Comparison of ENCODE assay signal across 1 cellular context in the genomic region with DNA sequence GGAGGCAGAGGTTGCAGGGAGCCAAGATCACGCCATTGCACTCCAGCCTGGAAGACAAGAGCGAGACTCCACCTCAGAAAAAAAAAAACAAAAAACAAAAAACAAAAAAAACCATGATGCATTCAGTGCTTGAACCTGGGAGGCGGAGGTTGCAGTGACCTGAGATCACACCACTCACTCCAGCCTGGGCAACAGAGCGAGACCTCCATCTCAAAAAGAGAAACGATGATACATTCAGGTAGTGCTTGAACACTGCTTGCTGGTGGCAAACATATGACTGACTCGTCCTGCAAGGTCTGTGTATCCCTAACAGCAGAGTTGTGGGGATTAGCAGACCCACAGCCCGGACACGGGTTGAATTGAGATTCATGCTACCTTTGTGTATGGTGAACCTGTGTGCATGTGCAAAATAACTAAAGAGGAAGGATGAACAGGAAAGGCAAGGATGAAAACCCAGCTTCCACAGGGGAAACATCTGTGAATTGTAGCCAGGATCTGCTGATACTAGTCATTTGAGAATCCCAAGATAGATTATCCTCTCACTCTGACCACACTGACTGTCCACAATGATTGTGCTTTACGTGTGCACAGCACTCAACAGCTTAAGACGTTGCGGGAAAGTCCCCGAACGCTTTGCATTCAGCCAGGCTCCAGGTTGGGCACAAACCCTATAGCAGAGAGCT.
TF ChIP-seq lines count a peak whose summit lies in the region.

No MANE protein-coding gene starts in this region.

TF ChIP-seq in H1, 55 proteins besides CTCF, POLR2A, EP300 and RAD21:
- TF ChIP-seq EGR1 (IDR thresholded peaks at IDR 0.05; ENCODE audit: borderline replicate concordance, low read depth, low read length): no peak
- no peak for TF ChIP-seq BRCA1 (IDR thresholded peaks at IDR 0.05; ENCODE audit: low read depth, low read length)
- TF ChIP-seq RBBP5 (IDR thresholded peaks at IDR 0.05; ENCODE audit: borderline replicate concordance, low read depth, low read length): no peak
- TF ChIP-seq RFX5 (IDR thresholded peaks at IDR 0.05; ENCODE audit: borderline replicate concordance, low read depth, low read length): no peak
- no peak for TF ChIP-seq CHD7 (IDR thresholded peaks at IDR 0.05; ENCODE audit: insufficient replicate concordance, low read length)
- TF ChIP-seq EZH2 (IDR thresholded peaks at IDR 0.05; ENCODE audit: low read depth, low read length, severe bottlenecking): no peak
- TF ChIP-seq HDAC2 (IDR thresholded peaks at IDR 0.05; ENCODE audit: borderline replicate concordance in 1 of 2, low read depth in 2 of 2, low read length in 2 of 2): no peak
- no peak for TF ChIP-seq TBP (IDR thresholded peaks at IDR 0.05; ENCODE audit: low read depth, low read length)
- TF ChIP-seq SRF (IDR thresholded peaks at IDR 0.05; ENCODE audit: low read depth, low read length): no peak
- TF ChIP-seq YY1 (IDR thresholded peaks at IDR 0.05; ENCODE audit: low read depth, low read length): no peak
- TF ChIP-seq SIN3A (conservative IDR thresholded peaks at IDR 0.05 in 1 of 2, IDR thresholded peaks at IDR 0.05 in 1 of 2; ENCODE audit: low read depth in 1 of 2, low read length in 2 of 2): no peak
- no peak for TF ChIP-seq ATF3 (IDR thresholded peaks at IDR 0.05; ENCODE audit: insufficient read depth, low read depth, low read length)
- no peak for TF ChIP-seq CHD1 (IDR thresholded peaks at IDR 0.05; ENCODE audit: low read depth, low read length)
- TF ChIP-seq HDAC6 (IDR thresholded peaks at IDR 0.05; ENCODE audit: low read depth, low read length): no peak
- no peak for TF ChIP-seq CBX8 (IDR thresholded peaks at IDR 0.05; ENCODE audit: borderline replicate concordance, low read depth, low read length)
